Comparison of ENCODE assay signal across 1 cellular context in the genomic region with DNA sequence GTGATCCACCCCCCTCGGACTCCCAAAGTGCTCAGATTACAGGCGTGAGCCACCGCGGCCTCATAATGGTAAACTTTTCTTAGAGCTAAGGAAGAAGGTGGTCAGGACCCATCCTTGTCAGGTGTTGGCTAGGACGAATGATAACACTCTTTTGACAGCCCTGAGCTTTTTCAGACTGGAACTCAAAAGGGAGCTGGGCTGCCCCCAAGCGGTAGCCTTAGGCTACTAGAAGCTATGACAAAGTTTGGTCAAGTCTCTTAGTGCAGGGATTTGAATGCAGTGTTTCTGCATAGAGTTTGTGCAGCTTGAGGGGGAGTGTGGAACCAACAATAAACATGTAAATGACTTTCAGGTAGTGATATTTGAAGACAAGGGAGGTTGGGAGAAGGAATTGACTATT.
TF ChIP-seq lines count a peak whose summit lies in the region.

No MANE protein-coding gene starts in this region.

TF ChIP-seq in GM23338, 12 proteins besides CTCF, POLR2A, EP300 and RAD21 (continued from another document):
- TF ChIP-seq, protein P1, sequence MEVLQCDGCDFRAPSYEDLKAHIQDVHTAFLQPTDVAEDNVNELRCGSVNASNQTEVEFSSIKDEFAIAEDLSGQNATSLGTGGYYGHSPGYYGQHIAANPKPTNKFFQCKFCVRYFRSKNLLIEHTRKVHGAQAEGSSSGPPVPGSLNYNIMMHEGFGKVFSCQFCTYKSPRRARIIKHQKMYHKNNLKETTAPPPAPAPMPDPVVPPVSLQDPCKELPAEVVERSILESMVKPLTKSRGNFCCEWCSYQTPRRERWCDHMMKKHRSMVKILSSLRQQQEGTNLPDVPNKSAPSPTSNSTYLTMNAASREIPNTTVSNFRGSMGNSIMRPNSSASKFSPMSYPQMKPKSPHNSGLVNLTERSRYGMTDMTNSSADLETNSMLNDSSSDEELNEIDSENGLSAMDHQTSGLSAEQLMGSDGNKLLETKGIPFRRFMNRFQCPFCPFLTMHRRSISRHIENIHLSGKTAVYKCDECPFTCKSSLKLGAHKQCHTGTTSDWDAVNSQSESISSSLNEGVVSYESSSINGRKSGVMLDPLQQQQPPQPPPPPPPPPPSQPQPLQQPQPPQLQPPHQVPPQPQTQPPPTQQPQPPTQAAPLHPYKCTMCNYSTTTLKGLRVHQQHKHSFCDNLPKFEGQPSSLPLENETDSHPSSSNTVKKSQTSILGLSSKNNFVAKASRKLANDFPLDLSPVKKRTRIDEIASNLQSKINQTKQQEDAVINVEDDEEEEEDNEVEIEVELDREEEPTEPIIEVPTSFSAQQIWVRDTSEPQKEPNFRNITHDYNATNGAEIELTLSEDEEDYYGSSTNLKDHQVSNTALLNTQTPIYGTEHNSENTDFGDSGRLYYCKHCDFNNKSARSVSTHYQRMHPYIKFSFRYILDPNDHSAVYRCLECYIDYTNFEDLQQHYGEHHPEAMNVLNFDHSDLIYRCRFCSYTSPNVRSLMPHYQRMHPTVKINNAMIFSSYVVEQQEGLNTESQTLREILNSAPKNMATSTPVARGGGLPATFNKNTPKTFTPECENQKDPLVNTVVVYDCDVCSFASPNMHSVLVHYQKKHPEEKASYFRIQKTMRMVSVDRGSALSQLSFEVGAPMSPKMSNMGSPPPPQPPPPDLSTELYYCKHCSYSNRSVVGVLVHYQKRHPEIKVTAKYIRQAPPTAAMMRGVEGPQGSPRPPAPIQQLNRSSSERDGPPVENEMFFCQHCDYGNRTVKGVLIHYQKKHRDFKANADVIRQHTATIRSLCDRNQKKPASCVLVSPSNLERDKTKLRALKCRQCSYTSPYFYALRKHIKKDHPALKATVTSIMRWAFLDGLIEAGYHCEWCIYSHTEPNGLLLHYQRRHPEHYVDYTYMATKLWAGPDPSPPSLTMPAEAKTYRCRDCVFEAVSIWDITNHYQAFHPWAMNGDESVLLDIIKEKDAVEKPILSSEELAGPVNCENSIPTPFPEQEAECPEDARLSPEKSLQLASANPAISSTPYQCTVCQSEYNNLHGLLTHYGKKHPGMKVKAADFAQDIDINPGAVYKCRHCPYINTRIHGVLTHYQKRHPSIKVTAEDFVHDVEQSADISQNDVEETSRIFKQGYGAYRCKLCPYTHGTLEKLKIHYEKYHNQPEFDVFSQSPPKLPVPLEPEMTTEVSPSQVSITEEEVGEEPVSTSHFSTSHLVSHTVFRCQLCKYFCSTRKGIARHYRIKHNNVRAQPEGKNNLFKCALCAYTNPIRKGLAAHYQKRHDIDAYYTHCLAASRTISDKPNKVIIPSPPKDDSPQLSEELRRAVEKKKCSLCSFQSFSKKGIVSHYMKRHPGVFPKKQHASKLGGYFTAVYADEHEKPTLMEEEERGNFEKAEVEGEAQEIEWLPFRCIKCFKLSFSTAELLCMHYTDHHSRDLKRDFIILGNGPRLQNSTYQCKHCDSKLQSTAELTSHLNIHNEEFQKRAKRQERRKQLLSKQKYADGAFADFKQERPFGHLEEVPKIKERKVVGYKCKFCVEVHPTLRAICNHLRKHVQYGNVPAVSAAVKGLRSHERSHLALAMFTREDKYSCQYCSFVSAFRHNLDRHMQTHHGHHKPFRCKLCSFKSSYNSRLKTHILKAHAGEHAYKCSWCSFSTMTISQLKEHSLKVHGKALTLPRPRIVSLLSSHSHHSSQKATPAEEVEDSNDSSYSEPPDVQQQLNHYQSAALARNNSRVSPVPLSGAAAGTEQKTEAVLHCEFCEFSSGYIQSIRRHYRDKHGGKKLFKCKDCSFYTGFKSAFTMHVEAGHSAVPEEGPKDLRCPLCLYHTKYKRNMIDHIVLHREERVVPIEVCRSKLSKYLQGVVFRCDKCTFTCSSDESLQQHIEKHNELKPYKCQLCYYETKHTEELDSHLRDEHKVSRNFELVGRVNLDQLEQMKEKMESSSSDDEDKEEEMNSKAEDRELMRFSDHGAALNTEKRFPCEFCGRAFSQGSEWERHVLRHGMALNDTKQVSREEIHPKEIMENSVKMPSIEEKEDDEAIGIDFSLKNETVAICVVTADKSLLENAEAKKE (CRISPR knock-in tag; IDR thresholded peaks at IDR 0.05): no peak
- no peak for TF ChIP-seq STAT1 (IDR thresholded peaks at IDR 0.05; ENCODE audit: unreplicated experiment)
- TF ChIP-seq, protein P2, sequence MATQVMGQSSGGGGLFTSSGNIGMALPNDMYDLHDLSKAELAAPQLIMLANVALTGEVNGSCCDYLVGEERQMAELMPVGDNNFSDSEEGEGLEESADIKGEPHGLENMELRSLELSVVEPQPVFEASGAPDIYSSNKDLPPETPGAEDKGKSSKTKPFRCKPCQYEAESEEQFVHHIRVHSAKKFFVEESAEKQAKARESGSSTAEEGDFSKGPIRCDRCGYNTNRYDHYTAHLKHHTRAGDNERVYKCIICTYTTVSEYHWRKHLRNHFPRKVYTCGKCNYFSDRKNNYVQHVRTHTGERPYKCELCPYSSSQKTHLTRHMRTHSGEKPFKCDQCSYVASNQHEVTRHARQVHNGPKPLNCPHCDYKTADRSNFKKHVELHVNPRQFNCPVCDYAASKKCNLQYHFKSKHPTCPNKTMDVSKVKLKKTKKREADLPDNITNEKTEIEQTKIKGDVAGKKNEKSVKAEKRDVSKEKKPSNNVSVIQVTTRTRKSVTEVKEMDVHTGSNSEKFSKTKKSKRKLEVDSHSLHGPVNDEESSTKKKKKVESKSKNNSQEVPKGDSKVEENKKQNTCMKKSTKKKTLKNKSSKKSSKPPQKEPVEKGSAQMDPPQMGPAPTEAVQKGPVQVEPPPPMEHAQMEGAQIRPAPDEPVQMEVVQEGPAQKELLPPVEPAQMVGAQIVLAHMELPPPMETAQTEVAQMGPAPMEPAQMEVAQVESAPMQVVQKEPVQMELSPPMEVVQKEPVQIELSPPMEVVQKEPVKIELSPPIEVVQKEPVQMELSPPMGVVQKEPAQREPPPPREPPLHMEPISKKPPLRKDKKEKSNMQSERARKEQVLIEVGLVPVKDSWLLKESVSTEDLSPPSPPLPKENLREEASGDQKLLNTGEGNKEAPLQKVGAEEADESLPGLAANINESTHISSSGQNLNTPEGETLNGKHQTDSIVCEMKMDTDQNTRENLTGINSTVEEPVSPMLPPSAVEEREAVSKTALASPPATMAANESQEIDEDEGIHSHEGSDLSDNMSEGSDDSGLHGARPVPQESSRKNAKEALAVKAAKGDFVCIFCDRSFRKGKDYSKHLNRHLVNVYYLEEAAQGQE (IDR thresholded peaks at IDR 0.05; ENCODE audit: unreplicated experiment): no peak
